ENCODE assay signal across 8 cellular contexts in genomic region chr4:7070729-7071511, GRCh38. TPM values are rescaled to one million over a fixed set of nuclear protein-coding genes. Genes with fewer than 3 reads are reported as not detected.
A peak's percentile ranks its signal among the peaks of the same experiment; 100 is the strongest.
DNase-seq lines count a peak whose midpoint lies in the region; ATAC-seq and TF ChIP-seq lines count a peak whose summit lies in the region.

No MANE protein-coding gene starts in this region.

- peaks cover 8% of the 10 kb centered on the region for H3F3A ChIP-seq in neural progenitor cell (ENCODE audit: low read depth)

- H3K27me3 ChIP-seq in CD8-positive, alpha-beta memory T cell (ENCODE audit: insufficient read depth, low read length, poor library complexity, severe bottlenecking), result no peaks in the 10 kb centered on the region
- H3K27me3 ChIP-seq in Karpas-422 (ENCODE audit: low read length), result no peaks in the 10 kb centered on the region
- no peaks in the 10 kb centered on the region for H3K27me3 ChIP-seq in Peyer's patch
- peaks cover 28% of the 10 kb centered on the region for H3K27me3 ChIP-seq in neural progenitor cell

- no peak for TF ChIP-seq POLR2A in Peyer's patch (IDR thresholded peaks at IDR 0.05)

- peaks cover 11% of the 10 kb centered on the region for H4K20me1 ChIP-seq in Karpas-422 (ENCODE audit: insufficient read depth, low read depth, low read length)
- H4K20me1 ChIP-seq in neural progenitor cell (ENCODE audit: low read depth), result peaks cover 15% of the 10 kb centered on the region

- H3K36me3 ChIP-seq in CD8-positive, alpha-beta memory T cell (ENCODE audit: insufficient read depth, low read length), result no peaks in the 10 kb centered on the region
- H3K36me3 ChIP-seq in Karpas-422 (ENCODE audit: insufficient read depth, low read length) (no peaks in the 10 kb centered on the region), Peyer's patch (no peaks in the 10 kb centered on the region), neural progenitor cell (no peaks in the 10 kb centered on the region)

- 0 out of 2 replicates have a peak overlapping the region, but pooled peaks have one; percentile 44 for H3K9ac ChIP-seq in Karpas-422 (ENCODE audit: low read length)
- no peak overlapping the region for H3K9ac ChIP-seq in neural progenitor cell

- peak overlapping the region in 6 of 8 donors; percentile 7 to 73 (median 59) for H3K27ac Mint-ChIP-seq in CD8-positive, alpha-beta memory T cell
- H3K27ac Mint-ChIP-seq in neural progenitor cell, result no peak overlapping the region

- ATAC-seq in GM19463 (IDR thresholded peaks at IDR 0.05; ENCODE audit: unreplicated experiment), result peak; percentile 18

- POLR2A ChIA-PET in CD8-positive, alpha-beta memory T cell (lab: Charles Lee), result interaction anchor here (1.2 kb wide), 2 partner anchors 27 to 361 kb away, joined by 3 to 5 read pairs; partner anchors contain the start of genes MRFAP1L1 and TADA2B

- H2AFZ ChIP-seq in Karpas-422 (ENCODE audit: low read length) (no peak overlapping the region), neural progenitor cell (replicated peaks) (no peak overlapping the region)

- H3K4me3 Mint-ChIP-seq in CD8-positive, alpha-beta memory T cell, result peak overlapping the region in 6 of 7 donors; percentile 40 to 87 (median 64)
- H3K4me3 Mint-ChIP-seq in neural progenitor cell, result peak overlapping the region; percentile 66

- CTCF ChIA-PET in CD8-positive, alpha-beta memory T cell (lab: Charles Lee), result interaction anchor here (0.7 to 9.0 kb wide), 35 partner anchors 8 to 395 kb away, joined by 3 to 131 read pairs (median 4); partner anchors contain the start of genes BLOC1S4, MRFAP1L1, TADA2B and TBC1D14

- peak; percentile 79 to 89 (median 81) for DNase-seq in CD8-positive, alpha-beta memory T cell
- peak; percentile 94 for DNase-seq in Karpas-422
- DNase-seq in Peyer's patch, result peak; percentile 85 to 94 (median 93)
- peak; percentile 91 to 92 for DNase-seq in activated T-cell treated with anti-CD3 and anti-CD28 coated beads, Interleukin-2, amount 50 U/mL, for 48 hours
- peak; percentile 63 for DNase-seq in fibroblast of peridontal ligament (ENCODE audit: extremely low read depth)
- DNase-seq in neural progenitor cell (ENCODE audit: low spot score), result peak; percentile 87
- peak in 47 of 49 donors; percentile 15 to 80 (median 59) for DNase-seq in substantia nigra (lab: John Stamatoyannopoulos, UW)

- peaks cover 0 to 9% (median 0%) of the 10 kb centered on the region in 3 donors for H3K36me3 Mint-ChIP-seq in CD8-positive, alpha-beta memory T cell
- H3K36me3 Mint-ChIP-seq in neural progenitor cell, result no peaks in the 10 kb centered on the region

- H3K9me2 ChIP-seq in Karpas-422 (replicated peaks; ENCODE audit: insufficient read depth, low read length), result no peaks in the 10 kb centered on the region

- H3K4me2 ChIP-seq in Karpas-422 (ENCODE audit: low read depth, low read length, poor library complexity, severe bottlenecking) (peak overlapping the region; percentile 56), neural progenitor cell (no peak overlapping the region)

- H3K27ac ChIP-seq in CD8-positive, alpha-beta memory T cell (ENCODE audit: low read depth, low read length), result no peak overlapping the region
- H3K27ac ChIP-seq in Karpas-422 (ENCODE audit: low read length) (no peak overlapping the region), Peyer's patch (no peak overlapping the region), neural progenitor cell (no peak overlapping the region), substantia nigra (ENCODE audit: low read depth, low read length, poor library complexity, severe bottlenecking) (no peak overlapping the region)

- peaks cover 25% of the 10 kb centered on the region for H3K4me1 ChIP-seq in CD8-positive, alpha-beta memory T cell (ENCODE audit: insufficient read depth, low read length)
- peaks cover 22% of the 10 kb centered on the region for H3K4me1 ChIP-seq in Karpas-422 (ENCODE audit: low read length)
- H3K4me1 ChIP-seq in Peyer's patch, result peaks cover 4 to 18% (median 13%) of the 10 kb centered on the region in 4 donors
- H3K4me1 ChIP-seq in neural progenitor cell, result peaks cover 10% of the 10 kb centered on the region

- H3K27me3 Mint-ChIP-seq in CD8-positive, alpha-beta memory T cell, result peaks cover 0 to 7% of the 10 kb centered on the region in 2 donors
- H3K27me3 Mint-ChIP-seq in neural progenitor cell (ENCODE audit: insufficient read depth, low read depth), result peaks cover 6% of the 10 kb centered on the region

- H3K9me3 ChIP-seq in CD8-positive, alpha-beta memory T cell (ENCODE audit: low read length), result no peaks in the 10 kb centered on the region
- H3K9me3 ChIP-seq in Karpas-422 (ENCODE audit: low read length) (no peaks in the 10 kb centered on the region), Peyer's patch (no peaks in the 10 kb centered on the region), neural progenitor cell (ENCODE audit: low read depth) (no peaks in the 10 kb centered on the region)

- TF ChIP-seq CTCF in Peyer's patch (IDR thresholded peaks at IDR 0.05), result peak; percentile 96 to 99 (median 98)
- peak; percentile 99 for TF ChIP-seq CTCF in neural progenitor cell (IDR thresholded peaks at IDR 0.05)

- peaks cover 19% of the 10 kb centered on the region for H3K79me2 ChIP-seq in Karpas-422 (ENCODE audit: low read length)
- H3K79me2 ChIP-seq in neural progenitor cell (ENCODE audit: low read depth), result peaks cover 18% of the 10 kb centered on the region

- H3K4me1 Mint-ChIP-seq in CD8-positive, alpha-beta memory T cell, result peaks cover 29 to 40% (median 33%) of the 10 kb centered on the region in 3 donors
- H3K4me1 Mint-ChIP-seq in neural progenitor cell, result peaks cover 23% of the 10 kb centered on the region

- no peaks in the 10 kb centered on the region for H3K9me3 Mint-ChIP-seq in CD8-positive, alpha-beta memory T cell
- no peaks in the 10 kb centered on the region for H3K9me3 Mint-ChIP-seq in neural progenitor cell

- H3K4me3 ChIP-seq in CD8-positive, alpha-beta memory T cell (ENCODE audit: low read length), result no peak overlapping the region
- H3K4me3 ChIP-seq in Karpas-422 (ENCODE audit: low read length) (no peak overlapping the region), Peyer's patch (no peak overlapping the region), neural progenitor cell (no peak overlapping the region)

RNA-seq across cellular contexts. Expression of gene GRPEL1, which starts 3.1 kb away (rescaled TPM):
- total RNA-seq in CD8-positive, alpha-beta memory T cell, result 10 to 100 TPM; 94.0 to 94.5 TPM
- polyA plus RNA-seq in CD8-positive, alpha-beta memory T cell, result 54.8 TPM
- 19.4 and 37.4 TPM in 2 replicates for total RNA-seq in Karpas-422 (2014; rRNA removed; shearing (Covaris generic); ENCODE audit: low replicate concordance)
- total RNA-seq in Peyer's patch (10 to 100 TPM; 13.2 to 35.4 (median 17.8) TPM), neural progenitor cell (ENCODE audit: low replicate concordance) (13.7 and 21.0 TPM in 2 replicates)

RNA-seq across cellular contexts. Expression of gene TADA2B, which starts 27.7 kb away (rescaled TPM):
- 10 to 100 TPM; 15.8 to 16.0 TPM for total RNA-seq in CD8-positive, alpha-beta memory T cell
- polyA plus RNA-seq in CD8-positive, alpha-beta memory T cell, result 6.0 TPM
- total RNA-seq in Karpas-422 (2014; rRNA removed; shearing (Covaris generic); ENCODE audit: low replicate concordance), result 12.8 and 23.4 TPM in 2 replicates
- 10 to 100 TPM; 23.1 to 31.4 (median 27.8) TPM for total RNA-seq in Peyer's patch
- total RNA-seq in neural progenitor cell (ENCODE audit: low replicate concordance), result 10.6 and 12.6 TPM in 2 replicates
